10 cellular contexts compared by ENCODE assay signal in genomic region chr1:198919667-198920398, GRCh38.
DNase-seq lines count a peak whose midpoint lies in the region; ATAC-seq, FAIRE-seq and TF ChIP-seq lines count a peak whose summit lies in the region.
"Had no signal": no experiment of that assay in that cellular context is flagged by ENCODE, and none has a peak within 500 bp of the region (broad histone marks: within the 10 kb centered on the region; RNA-seq: fewer than 3 reads in every experiment).

No MANE protein-coding gene starts in this region.

- peaks cover 65% of the 10 kb centered on the region for H3K79me2 ChIP-seq in keratinocyte (ENCODE audit: control insufficient read depth, insufficient read depth, low read length)

- H3K9ac ChIP-seq in keratinocyte (ENCODE audit: control insufficient read depth, extremely low read depth, insufficient read depth, low read length) = peak overlapping the region; percentile 12

- DNase-seq in NOMO-1 treated with dmso at 0.1 percent for 144 hours (lab: John Stamatoyannopoulos, UW; ENCODE audit: unreplicated experiment) (peak; percentile 34), keratinocyte (ENCODE audit: low read depth, low spot score) (no peak), frontal cortex (ENCODE audit: low spot score in 2 of 2) (no peak), mucosa of gallbladder (ENCODE audit: low spot score) (no peak), NCI-H2227 treated with DMSO at 0.1 percent for 48 hours (lab: John Stamatoyannopoulos, UW) (no peak), 8988T (no peak)
- DNase-seq: left cardiac atrium, NCI-H446 had no signal

- no peaks in the 10 kb centered on the region for H3K36me3 ChIP-seq in keratinocyte (ENCODE audit: control insufficient read depth in 2 of 2, extremely low read depth in 1 of 2, insufficient read depth in 2 of 2, low read length in 2 of 2)

- peaks cover 29% of the 10 kb centered on the region for H3K4me1 ChIP-seq in keratinocyte (ENCODE audit: control insufficient read depth, extremely low read depth, insufficient read depth, low read length)

- ATAC-seq in GM18520 (IDR thresholded peaks at IDR 0.05; ENCODE audit: unreplicated experiment) (peak; percentile 42), HG02610 (IDR thresholded peaks at IDR 0.05; ENCODE audit: unreplicated experiment) (peak; percentile 41)
- ATAC-seq: left cardiac atrium had no signal

- peak overlapping the region; percentile 60 for H3K4me2 ChIP-seq in keratinocyte (ENCODE audit: control insufficient read depth, extremely low read depth, insufficient read depth, low read depth, low read length)

- no peak overlapping the region for H2AFZ ChIP-seq in keratinocyte (ENCODE audit: control insufficient read depth, low read length)

- H3K27me3 ChIP-seq in keratinocyte (ENCODE audit: control insufficient read depth, extremely low read depth, insufficient read depth, low read length) = no peaks in the 10 kb centered on the region

- dilution Hi-C loops in keratinocyte (cut with MboI; ENCODE audit: extremely low pct_ligation_motif_present, low sequenced_read_pairs) = no loop called here

- TF ChIP-seq CTCF in keratinocyte (optimal IDR thresholded peaks at IDR 0.05 in 1 of 3, IDR thresholded peaks at IDR 0.05 in 1 of 3, conservative IDR thresholded peaks at IDR 0.05 in 1 of 3; ENCODE audit: extremely low read depth in 1 of 3, insufficient read depth in 2 of 3, low read length in 3 of 3) = no peak

- H3K27ac ChIP-seq in keratinocyte (ENCODE audit: control insufficient read depth, insufficient read depth, low read length) = peak overlapping the region; percentile 72

- FAIRE-seq in keratinocyte (lab: Jason Lieb, UNC) (peak; percentile 26), frontal cortex (lab: Jason Lieb, UNC) (no peak)

- no peaks in the 10 kb centered on the region for H3K9me1 ChIP-seq in keratinocyte (ENCODE audit: control insufficient read depth, extremely low read depth, insufficient read depth, low read length)

- no peaks in the 10 kb centered on the region for H3K9me3 ChIP-seq in keratinocyte (ENCODE audit: control insufficient read depth, low read depth, low read length)

- H4K20me1 ChIP-seq in keratinocyte (ENCODE audit: control insufficient read depth, extremely low read depth, insufficient read depth, low read length) = no peaks in the 10 kb centered on the region

- H3K4me3 ChIP-seq in keratinocyte (ENCODE audit: control insufficient read depth in 2 of 3, extremely low read depth in 1 of 3, insufficient read depth in 2 of 3, low read depth in 1 of 3, low read length in 3 of 3) = peak overlapping the region in 1 of 3 experiments; percentile 11
